8 cellular contexts compared by ENCODE assay signal in genomic region chr3:184712579-184713355, GRCh38. TPM values are rescaled to one million over a fixed set of nuclear protein-coding genes. Genes with fewer than 3 reads are reported as not detected.
A peak's percentile ranks its signal among the peaks of the same experiment; 100 is the strongest.
DNase-seq lines count a peak whose midpoint lies in the region; ATAC-seq and TF ChIP-seq lines count a peak whose summit lies in the region.

No MANE protein-coding gene starts in this region.

- peaks cover 11% of the 10 kb centered on the region for H3K4me1 ChIP-seq in mesendoderm (ENCODE audit: control insufficient read depth, low read depth, low read length)

- peaks cover 0 to 3% (median 0%) of the 10 kb centered on the region in 5 experiments for H3K9me3 Mint-ChIP-seq in brain

- H3K56ac ChIP-seq in mesendoderm (ENCODE audit: low read length): peak overlapping the region; percentile 80

- peaks cover 81% of the 10 kb centered on the region for H3K4me1 Mint-ChIP-seq in brain

- WGBS in mesendoderm (ENCODE audit: extremely low coverage, insufficient coverage, low lambda C conversion rate): no CpG with 5 or more reads among the region's 7 CpGs

- H3K4me3 ChIP-seq in mesendoderm (ENCODE audit: low read length): peak overlapping the region; percentile 42

- H3K23ac ChIP-seq in mesendoderm (ENCODE audit: low read length): no peak overlapping the region

- no peak for ATAC-seq in GM21717 (IDR thresholded peaks at IDR 0.05; ENCODE audit: unreplicated experiment)
- no peak for ATAC-seq in HG02970 (IDR thresholded peaks at IDR 0.05; ENCODE audit: low FRiP score, unreplicated experiment)

- H3K79me2 ChIP-seq in mesendoderm (ENCODE audit: control insufficient read depth, insufficient read depth, low read length): peaks cover 14% of the 10 kb centered on the region

- no peak overlapping the region for H3K4ac ChIP-seq in mesendoderm (ENCODE audit: low read depth, low read length)

- no peaks in the 10 kb centered on the region for H3K27me3 ChIP-seq in mesendoderm (ENCODE audit: insufficient read depth, low read length, poor library complexity)

- peaks cover 36% of the 10 kb centered on the region for H3K36me3 Mint-ChIP-seq in brain

- DNase-seq in HT1080 (ENCODE audit: low read depth) (peak; percentile 32), mesendoderm (no peak), HuH-7 (ENCODE audit: low spot score) (no peak), medulla oblongata (ENCODE audit: extremely low spot score) (no peak)

- peak overlapping the region; percentile 25 for H3K18ac ChIP-seq in mesendoderm (ENCODE audit: low read length)

- H2AK5ac ChIP-seq in mesendoderm (ENCODE audit: low read length): no peak overlapping the region

- peaks cover 2% of the 10 kb centered on the region for H3K36me3 ChIP-seq in mesendoderm (ENCODE audit: control insufficient read depth, insufficient read depth, low read length)

- H3K27ac ChIP-seq in 22Rv1: peak overlapping the region; percentile 91
- no peak overlapping the region for H3K27ac ChIP-seq in mesendoderm (ENCODE audit: low read depth, low read length)

- peak overlapping the region; percentile 29 for H3K4me2 ChIP-seq in mesendoderm (ENCODE audit: low read length)

- TF ChIP-seq CTCF in 22Rv1 (IDR thresholded peaks at IDR 0.05) (no peak), brain (conservative IDR thresholded peaks at IDR 0.05) (no peak)

- H3K79me1 ChIP-seq in mesendoderm (ENCODE audit: low read length): peaks cover 16% of the 10 kb centered on the region

- H4K8ac ChIP-seq in mesendoderm (ENCODE audit: low read depth, low read length): peak overlapping the region; percentile 77

- H2BK5ac ChIP-seq in mesendoderm (ENCODE audit: low read length): no peak overlapping the region

- H3K27me3 Mint-ChIP-seq in brain: peaks cover 15% of the 10 kb centered on the region

- peak overlapping the region; percentile 41 for H2BK15ac ChIP-seq in mesendoderm (replicated peaks; ENCODE audit: low read depth)

- no peak overlapping the region for H4K5ac ChIP-seq in mesendoderm (ENCODE audit: low read length)

- H3K27ac Mint-ChIP-seq in brain: peak overlapping the region; percentile 93 to 99 (median 98)

- peak overlapping the region; percentile 92 to 96 (median 94) for H3K4me3 Mint-ChIP-seq in brain

- peak overlapping the region; percentile 64 for H3K9ac ChIP-seq in mesendoderm (ENCODE audit: low read length)

- peak overlapping the region; percentile 56 for H2BK120ac ChIP-seq in mesendoderm (ENCODE audit: low read depth, low read length)

RNA-seq across cellular contexts. Expression of gene MAGEF1, which starts 0.9 kb away (rescaled TPM):
- 56.1 and 76.3 TPM in 2 replicates for total RNA-seq in HT1080 (2014; rRNA removed; shearing (Covaris generic))
- polyA plus RNA-seq in HT1080 (2015; cell fraction: cytosol; rRNA removed): 69.7 and 73.6 TPM in 2 replicates
- polyA plus RNA-seq in HT1080 (2015; cell fraction: nucleus; rRNA removed): 42.4 and 45.3 TPM in 2 replicates
- polyA plus RNA-seq in brain (ENCODE audit: insufficient read depth, low read depth, low replicate concordance): 98.8 TPM
- 39.9 TPM for polyA plus RNA-seq in mesendoderm (2013, experiment 1 of 2)
- polyA plus RNA-seq in mesendoderm (2013, experiment 2 of 2): 40.8 TPM
